ENCODE assay signal across 7 cellular contexts in the genomic region with DNA sequence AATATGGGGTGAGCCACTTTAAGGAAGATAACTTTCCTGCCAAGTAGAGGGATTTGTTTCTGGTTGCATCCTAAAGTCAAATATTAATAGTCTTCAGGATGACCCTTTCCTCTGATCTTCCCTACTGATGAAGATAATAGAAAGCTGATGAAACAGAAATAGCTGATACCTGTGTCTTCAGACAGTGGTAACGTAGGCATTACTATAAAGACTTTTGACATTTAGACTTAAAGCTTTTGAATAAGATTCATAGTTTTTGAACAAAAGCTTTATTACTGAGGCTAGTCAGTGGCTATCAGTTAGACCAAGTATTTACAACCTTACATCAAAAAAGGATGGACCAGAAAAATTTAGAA. TPM values are rescaled to one million over a fixed set of nuclear protein-coding genes. Genes with fewer than 3 reads are reported as not detected.
DNase-seq lines count a peak whose midpoint lies in the region; ATAC-seq and TF ChIP-seq lines count a peak whose summit lies in the region.

No MANE protein-coding gene starts in this region.

- no peaks in the 10 kb centered on the region; the same call in 1 of the 2 replicates for H3K27me3 ChIP-seq in HUES48 (ENCODE audit: control insufficient read depth, insufficient read depth, low read length)
- H3K27me3 ChIP-seq in iPS-20b (ENCODE audit: insufficient read depth, low read length), result peaks cover 4% of the 10 kb centered on the region; the same call in 1 of the 2 replicates
- H3K27me3 ChIP-seq in spleen (replicated peaks in 1 of 7), result no peaks in the 10 kb centered on the region

- no peak for TF ChIP-seq CTCF in spleen (IDR thresholded peaks at IDR 0.05 in 8 of 11, conservative IDR thresholded peaks at IDR 0.05 in 3 of 11)

- H3K27ac ChIP-seq in HUES48 (ENCODE audit: low read depth, low read length) (no peak overlapping the region), iPS-20b (ENCODE audit: low read length) (no peak overlapping the region), spleen (peak overlapping the region; percentile 30 to 89 (median 86))

- H3K4me3 Mint-ChIP-seq in activated naive CD8-positive, alpha-beta T cell treated with anti-CD3 and anti-CD28 coated beads for 36 hours, result peak overlapping the region; percentile 85

- 70 to 83% (median 76%) methylated on average over 1 of the region's 1 CpG for WGBS in spleen, 5 donors

- TF ChIP-seq POLR2A in spleen (IDR thresholded peaks at IDR 0.05), result no peak

- H3K9me3 ChIP-seq in HUES48 (ENCODE audit: control insufficient read depth, insufficient read depth, low read length), result no peaks in the 10 kb centered on the region
- H3K9me3 ChIP-seq in iPS-20b (ENCODE audit: insufficient read depth, low read depth, low read length), result no peaks in the 10 kb centered on the region
- H3K9me3 ChIP-seq in spleen, result no peaks in the 10 kb centered on the region

- H3K27me3 Mint-ChIP-seq in activated naive CD8-positive, alpha-beta T cell treated with anti-CD3 and anti-CD28 coated beads for 36 hours, result no peaks in the 10 kb centered on the region

- intact Hi-C loops in spleen (cut with DNase I; ENCODE audit: low total_unique reads), result no loop called here

- no peak for DNase-seq in activated naive CD8-positive, alpha-beta T cell treated with anti-CD3 and anti-CD28 coated beads for 36 hours
- no peak for DNase-seq in spleen
- no peak for DNase-seq in NCI-H524 (lab: John Stamatoyannopoulos, UW)
- no peak for DNase-seq in activated gamma-delta T cell treated with Interleukin-2 at 50 U/mL for 16 hours

- ATAC-seq in HG03457 (IDR thresholded peaks at IDR 0.05; ENCODE audit: unreplicated experiment), result no peak

- H3K9me3 Mint-ChIP-seq in activated naive CD8-positive, alpha-beta T cell treated with anti-CD3 and anti-CD28 coated beads for 36 hours, result no peaks in the 10 kb centered on the region

- peaks cover 18% of the 10 kb centered on the region for H3K36me3 Mint-ChIP-seq in activated naive CD8-positive, alpha-beta T cell treated with anti-CD3 and anti-CD28 coated beads for 36 hours

- H3K4me1 Mint-ChIP-seq in activated naive CD8-positive, alpha-beta T cell treated with anti-CD3 and anti-CD28 coated beads for 36 hours, result peaks cover 40% of the 10 kb centered on the region

- peak overlapping the region; percentile 75; the same call in 1 of the 2 replicates for H3K4me3 ChIP-seq in HUES48 (ENCODE audit: low read depth, low read length)
- H3K4me3 ChIP-seq in iPS-20b (ENCODE audit: low read length), result peak overlapping the region; percentile 85
- peak overlapping the region; percentile 49 to 75 (median 53) for H3K4me3 ChIP-seq in spleen

- H3K9ac ChIP-seq in HUES48 (ENCODE audit: low read depth, low read length) (no peak overlapping the region), iPS-20b (ENCODE audit: low read depth, low read length) (peak overlapping the region; percentile 57; the same call in 1 of the 2 replicates)

- H3K4me1 ChIP-seq in HUES48 (ENCODE audit: control insufficient read depth, insufficient read depth, low read length), result peaks cover 30% of the 10 kb centered on the region
- H3K4me1 ChIP-seq in iPS-20b (ENCODE audit: insufficient read depth, low read length), result peaks cover 12% of the 10 kb centered on the region
- H3K4me1 ChIP-seq in spleen, result peaks cover 12 to 96% (median 45%) of the 10 kb centered on the region in 6 donors

- no peaks in the 10 kb centered on the region for H3K36me3 ChIP-seq in HUES48 (ENCODE audit: control insufficient read depth, insufficient read depth, low read length)
- no peaks in the 10 kb centered on the region for H3K36me3 ChIP-seq in iPS-20b (ENCODE audit: insufficient read depth, low read depth, low read length)
- peaks cover 0 to 11% (median 0%) of the 10 kb centered on the region in 6 donors for H3K36me3 ChIP-seq in spleen

- no peak overlapping the region for H3K27ac Mint-ChIP-seq in activated naive CD8-positive, alpha-beta T cell treated with anti-CD3 and anti-CD28 coated beads for 36 hours

RNA-seq across cellular contexts. Expression of gene NEDD9, which starts 1.4 kb away (rescaled TPM):
- total RNA-seq in activated naive CD8-positive, alpha-beta T cell treated with anti-CD3 and anti-CD28 coated beads for 36 hours, result 10 to 100 TPM; 32.0 to 33.7 TPM
- total RNA-seq in spleen, result 100 to 1,000 TPM in 6 of 7 donors, 10 to 100 TPM in 1; 94.1 to 208 (median 124) TPM
- 10 to 100 TPM; 16.1 to 21.3 (median 18.2) TPM for polyA plus RNA-seq in spleen

Comparison
In these comparisons a context has a peak if more than half of its experiments do, and no peak if none do; other contexts are left out.
1. H3K27ac ChIP-seq: peak in spleen (8 of 8); none in HUES48 (single experiment) and iPS-20b (single experiment).
2. Peak in every context shown above with its lines, with median percentiles within 50 percentile points of each other: H3K4me3 ChIP-seq.